In genomic region chr21:36700295-36700960, GRCh38 we compare ENCODE assay signal across 10 cellular contexts. TPM values are rescaled to one million over a fixed set of nuclear protein-coding genes. Genes with fewer than 3 reads are reported as not detected.
DNase-seq lines count a peak whose midpoint lies in the region; ATAC-seq and TF ChIP-seq lines count a peak whose summit lies in the region.
"Had no signal": no experiment of that assay in that cellular context is flagged by ENCODE, and none has a peak within 500 bp of the region (broad histone marks: within the 10 kb centered on the region; RNA-seq: fewer than 3 reads in every experiment).

No MANE protein-coding gene starts in this region.

- peaks cover 24% of the 10 kb centered on the region for H3K4me1 Mint-ChIP-seq in activated naive CD4-positive, alpha-beta T cell treated with anti-CD3 and anti-CD28 coated beads, Interleukin-2, amount 10 ng/mL, durations not matched to agents 7 days and 5 days
- peaks cover 19% of the 10 kb centered on the region for H3K4me1 Mint-ChIP-seq in activated CD8-positive, alpha-beta T cell treated with anti-CD3 and anti-CD28 coated beads, Interleukin-2, amount 10 ng/mL, durations not matched to agents 7 days and 5 days (ENCODE audit: low read depth)

- peaks cover 3% of the 10 kb centered on the region for H3K36me3 Mint-ChIP-seq in activated naive CD4-positive, alpha-beta T cell treated with anti-CD3 and anti-CD28 coated beads, Interleukin-2, amount 10 ng/mL, durations not matched to agents 7 days and 5 days
- H3K36me3 Mint-ChIP-seq in activated CD8-positive, alpha-beta T cell treated with anti-CD3 and anti-CD28 coated beads, Interleukin-2, amount 10 ng/mL, durations not matched to agents 7 days and 5 days (ENCODE audit: low read depth): peaks cover 2% of the 10 kb centered on the region

- peak overlapping the region; percentile 76 for H3K27ac Mint-ChIP-seq in activated naive CD4-positive, alpha-beta T cell treated with anti-CD3 and anti-CD28 coated beads, Interleukin-2, amount 10 ng/mL, durations not matched to agents 7 days and 5 days
- no peak overlapping the region for H3K27ac Mint-ChIP-seq in activated CD8-positive, alpha-beta T cell treated with anti-CD3 and anti-CD28 coated beads, Interleukin-2, amount 10 ng/mL, durations not matched to agents 7 days and 5 days

- no peaks in the 10 kb centered on the region for H3K9me3 Mint-ChIP-seq in activated naive CD4-positive, alpha-beta T cell treated with anti-CD3 and anti-CD28 coated beads, Interleukin-2, amount 10 ng/mL, durations not matched to agents 7 days and 5 days
- H3K9me3 Mint-ChIP-seq in activated CD8-positive, alpha-beta T cell treated with anti-CD3 and anti-CD28 coated beads, Interleukin-2, amount 10 ng/mL, durations not matched to agents 7 days and 5 days (ENCODE audit: insufficient read depth): no peaks in the 10 kb centered on the region

- POLR2A ChIA-PET in activated CD8-positive, alpha-beta T cell treated with anti-CD3 and anti-CD28 coated beads, Interleukin-2, amount 10 ng/mL, durations not matched to agents 7 days and 5 days (lab: Charles Lee): no interaction called here

- no peak for DNase-seq in activated naive CD4-positive, alpha-beta T cell treated with anti-CD3 and anti-CD28 coated beads, Interleukin-2, amount 10 ng/mL, durations not matched to agents 7 days and 5 days
- no peak for DNase-seq in activated naive CD4-positive, alpha-beta T cell treated with anti-CD3 and anti-CD28 coated beads, Interleukin-2, amount 50 U/mL, for 16 hours
- no peak for DNase-seq in activated CD8-positive, alpha-beta T cell treated with anti-CD3 and anti-CD28 coated beads, Interleukin-2, amount 10 ng/mL, durations not matched to agents 7 days and 5 days
- no peak for DNase-seq in kidney epithelial cell (ENCODE audit: low read depth)
- DNase-seq in dedifferentiated amniotic fluid mesenchymal stem cell (ENCODE audit: extremely low spot score): no peak
- no peak for DNase-seq in germinal center (ENCODE audit: low spot score)
- DNase-seq: left cardiac atrium had no signal

- peaks cover 0 to 59% (median 50%) of the 10 kb centered on the region in 5 donors for H3K4me1 ChIP-seq in subcutaneous abdominal adipose tissue (ENCODE audit: control insufficient read depth in 5 of 5, insufficient read depth in 5 of 5, low read length in 5 of 5)

- H3K36me3 ChIP-seq in kidney epithelial cell (ENCODE audit: control insufficient read depth, insufficient read depth, low read length) (no peaks in the 10 kb centered on the region), subcutaneous abdominal adipose tissue (ENCODE audit: control insufficient read depth in 5 of 5, insufficient read depth in 5 of 5, low read length in 5 of 5) (no peaks in the 10 kb centered on the region)
- H3K36me3 ChIP-seq: adrenal gland had no signal

- H3K9ac ChIP-seq in subcutaneous abdominal adipose tissue (ENCODE audit: low read length in 5 of 5): peak overlapping the region in 1 of 5 donors; percentile 30

- CTCF ChIA-PET in activated naive CD4-positive, alpha-beta T cell treated with anti-CD3 and anti-CD28 coated beads, Interleukin-2, amount 10 ng/mL, durations not matched to agents 7 days and 5 days (lab: Charles Lee): interaction anchor here (1.0 kb wide), 1 partner anchor 115 kb away, joined by 3 read pairs; no protein-coding TSS in a partner anchor
- CTCF ChIA-PET in activated CD8-positive, alpha-beta T cell treated with anti-CD3 and anti-CD28 coated beads, Interleukin-2, amount 10 ng/mL, durations not matched to agents 7 days and 5 days (lab: Charles Lee): no interaction called here

- H3K27me3 Mint-ChIP-seq in activated naive CD4-positive, alpha-beta T cell treated with anti-CD3 and anti-CD28 coated beads, Interleukin-2, amount 10 ng/mL, durations not matched to agents 7 days and 5 days: peaks cover 100% of the 10 kb centered on the region
- peaks cover 69% of the 10 kb centered on the region for H3K27me3 Mint-ChIP-seq in activated CD8-positive, alpha-beta T cell treated with anti-CD3 and anti-CD28 coated beads, Interleukin-2, amount 10 ng/mL, durations not matched to agents 7 days and 5 days (ENCODE audit: low read depth)

- peak overlapping the region; percentile 54 for H3K4me3 ChIP-seq in kidney epithelial cell (ENCODE audit: low read depth, low read length)
- H3K4me3 ChIP-seq in subcutaneous abdominal adipose tissue (ENCODE audit: low read depth in 1 of 5, low read length in 5 of 5): peak overlapping the region in 4 of 5 donors; percentile 36 to 66 (median 54)

- H3K4me3 Mint-ChIP-seq in activated naive CD4-positive, alpha-beta T cell treated with anti-CD3 and anti-CD28 coated beads, Interleukin-2, amount 10 ng/mL, durations not matched to agents 7 days and 5 days: peak overlapping the region; percentile 43
- peak overlapping the region; percentile 9 for H3K4me3 Mint-ChIP-seq in activated CD8-positive, alpha-beta T cell treated with anti-CD3 and anti-CD28 coated beads, Interleukin-2, amount 10 ng/mL, durations not matched to agents 7 days and 5 days

- no peak for ATAC-seq in activated CD8-positive, alpha-beta T cell treated with anti-CD3 and anti-CD28 coated beads, Interleukin-2, amount 10 ng/mL, durations not matched to agents 7 days and 5 days
- no peak for ATAC-seq in HG03571 (IDR thresholded peaks at IDR 0.05; ENCODE audit: unreplicated experiment)

- H3K9me3 ChIP-seq in subcutaneous abdominal adipose tissue (ENCODE audit: control insufficient read depth in 5 of 5, low read length in 5 of 5): peaks cover 0 to 3% (median 0%) of the 10 kb centered on the region in 5 donors
- H3K9me3 ChIP-seq: adrenal gland had no signal

- peaks cover 100% of the 10 kb centered on the region for H3K27me3 ChIP-seq in kidney epithelial cell (ENCODE audit: control insufficient read depth, insufficient read depth, low read length)
- H3K27me3 ChIP-seq in subcutaneous abdominal adipose tissue (ENCODE audit: control insufficient read depth in 5 of 5, insufficient read depth in 4 of 5, low read length in 5 of 5): peaks cover 42 to 98% (median 89%) of the 10 kb centered on the region in 5 donors

- no peak for TF ChIP-seq CTCF in kidney epithelial cell (IDR thresholded peaks at IDR 0.05; ENCODE audit: insufficient read depth, low read length, poor library complexity, severe bottlenecking)

- no peak overlapping the region for H3K27ac ChIP-seq in subcutaneous abdominal adipose tissue (ENCODE audit: low read depth, low read length)
- H3K27ac ChIP-seq: adrenal gland had no signal

RNA-seq across cellular contexts. Expression of gene SIM2, which starts 1.5 kb away (rescaled TPM):
- total RNA-seq in activated CD8-positive, alpha-beta T cell treated with anti-CD3 and anti-CD28 coated beads, Interleukin-2, amount 10 ng/mL, durations not matched to agents 7 days and 5 days: not detected
- total RNA-seq in kidney epithelial cell: 9.5 and 16.3 TPM in 2 replicates
- total RNA-seq: left cardiac atrium had no signal

Comparison
In these comparisons a context has a peak if more than half of its experiments do, and no peak if none do; other contexts are left out.
1. RNA of gene SIM2, which starts 1.5 kb away (total RNA-seq): 9.5 to 16.3 TPM in kidney epithelial cell; not detected in activated CD8-positive, alpha-beta T cell treated with anti-CD3 and anti-CD28 coated beads, Interleukin-2, amount 10 ng/mL, durations not matched to agents 7 days and 5 days; every median in the first group is over 10 times any median in the second.